12 cellular contexts compared by ENCODE assay signal in genomic region chr7:155338632-155339320, GRCh38. TPM values are rescaled to one million over a fixed set of nuclear protein-coding genes. Genes with fewer than 3 reads are reported as not detected.
A peak's percentile ranks its signal among the peaks of the same experiment; 100 is the strongest.
DNase-seq lines count a peak whose midpoint lies in the region; ATAC-seq lines count a peak whose summit lies in the region.
"Had no signal": no experiment of that assay in that cellular context is flagged by ENCODE, and none has a peak within 500 bp of the region (broad histone marks: within the 10 kb centered on the region; RNA-seq: fewer than 3 reads in every experiment).

No MANE protein-coding gene starts in this region.

- H3K9ac ChIP-seq in BLaER1 treated with 17β-estradiol and CSF1 and Interleukin-3, amounts not matched to agents 10 nM and 100 nM, result peak overlapping the region in 9 of 11 experiments; percentile 22 to 66 (median 51); a peak in 16 of 22 replicates
- H3K9ac ChIP-seq in Karpas-422 (ENCODE audit: low read length), result no peak overlapping the region

- peak overlapping the region in 7 of 10 experiments; percentile 11 to 56 (median 27); a peak in 11 of 20 replicates for H3K4me3 ChIP-seq in BLaER1 treated with 17β-estradiol and CSF1 and Interleukin-3, amounts not matched to agents 10 nM and 100 nM
- no peak overlapping the region for H3K4me3 ChIP-seq in Karpas-422 (ENCODE audit: low read length)
- H3K4me3 ChIP-seq: right lobe of liver had no signal

- no peaks in the 10 kb centered on the region for H3K36me3 ChIP-seq in BLaER1 treated with 17β-estradiol and CSF1 and Interleukin-3, amounts not matched to agents 10 nM and 100 nM
- no peaks in the 10 kb centered on the region for H3K36me3 ChIP-seq in Karpas-422 (ENCODE audit: insufficient read depth, low read length)
- H3K36me3 ChIP-seq: right lobe of liver had no signal

- H3K4me3 Mint-ChIP-seq in naive B cell, result peak overlapping the region in 3 of 8 donors; percentile 5 to 17 (median 9)

- no peaks in the 10 kb centered on the region for H3K9me2 ChIP-seq in Karpas-422 (replicated peaks; ENCODE audit: insufficient read depth, low read length)

- peaks cover 0 to 29% (median 3%) of the 10 kb centered on the region in 11 experiments; a peak in 8 of 22 replicates for H3K27me3 ChIP-seq in BLaER1 treated with 17β-estradiol and CSF1 and Interleukin-3, amounts not matched to agents 10 nM and 100 nM
- no peaks in the 10 kb centered on the region for H3K27me3 ChIP-seq in Karpas-422 (ENCODE audit: low read length)
- H3K27me3 ChIP-seq: right lobe of liver had no signal

- no peaks in the 10 kb centered on the region for H3K9me3 ChIP-seq in BLaER1 treated with 17β-estradiol and CSF1 and Interleukin-3, amounts not matched to agents 10 nM and 100 nM (replicated peaks in 1 of 11)
- no peaks in the 10 kb centered on the region for H3K9me3 ChIP-seq in Karpas-422 (ENCODE audit: low read length)
- H3K9me3 ChIP-seq: right lobe of liver had no signal

- peaks cover 16 to 55% (median 37%) of the 10 kb centered on the region in 10 experiments for H3K4me1 ChIP-seq in BLaER1 treated with 17β-estradiol and CSF1 and Interleukin-3, amounts not matched to agents 10 nM and 100 nM
- no peaks in the 10 kb centered on the region for H3K4me1 ChIP-seq in Karpas-422 (ENCODE audit: low read length)
- H3K4me1 ChIP-seq: right lobe of liver had no signal

- H3K79me2 ChIP-seq in Karpas-422 (ENCODE audit: low read length), result no peaks in the 10 kb centered on the region

- H3K4me1 Mint-ChIP-seq in naive B cell, result peaks cover 0 to 9% (median 7%) of the 10 kb centered on the region in 3 donors

- H3K9me3 Mint-ChIP-seq in naive B cell, result no peaks in the 10 kb centered on the region

- ATAC-seq in GM21619 (IDR thresholded peaks at IDR 0.05; ENCODE audit: unreplicated experiment) (peak; percentile 63), naive B cell (ENCODE audit: low read depth in 2 of 2) (peak; percentile 35 to 44), GM18870 (IDR thresholded peaks at IDR 0.05; ENCODE audit: unreplicated experiment) (no peak), HG03135 (IDR thresholded peaks at IDR 0.05; ENCODE audit: unreplicated experiment) (no peak)

- H3K36me3 Mint-ChIP-seq in naive B cell, result no peaks in the 10 kb centered on the region

- no peak overlapping the region for H3K27ac Mint-ChIP-seq in naive B cell

- DNase-seq in activated T-cell treated with anti-CD3 and anti-CD28 coated beads for 1 hour (ENCODE audit: low read depth), result peak; percentile 19
- DNase-seq in naive B cell, result no peak
- DNase-seq in midbrain (lab: John Stamatoyannopoulos, UW), result no peak
- DNase-seq in Karpas-422, result no peak
- DNase-seq: foreskin fibroblast, NCI-H1436 treated with DMSO at 0.1 percent for 48 hours had no signal

- peak overlapping the region in 9 of 11 experiments; percentile 13 to 69 (median 50); a peak in 15 of 22 replicates for H3K27ac ChIP-seq in BLaER1 treated with 17β-estradiol and CSF1 and Interleukin-3, amounts not matched to agents 10 nM and 100 nM
- H3K27ac ChIP-seq in Karpas-422 (ENCODE audit: low read length), result no peak overlapping the region
- H3K27ac ChIP-seq: right lobe of liver, VCaP had no signal

- H2AFZ ChIP-seq in Karpas-422 (ENCODE audit: low read length), result no peak overlapping the region

- peak overlapping the region; percentile 71 to 91 (median 82) for H3K4me2 ChIP-seq in BLaER1 treated with 17β-estradiol and CSF1 and Interleukin-3, amounts not matched to agents 10 nM and 100 nM
- H3K4me2 ChIP-seq in Karpas-422 (ENCODE audit: low read depth, low read length, poor library complexity, severe bottlenecking), result no peak overlapping the region

- peaks cover 0 to 8% (median 0%) of the 10 kb centered on the region in 11 experiments; a peak in 4 of 22 replicates for H4K20me1 ChIP-seq in BLaER1 treated with 17β-estradiol and CSF1 and Interleukin-3, amounts not matched to agents 10 nM and 100 nM
- H4K20me1 ChIP-seq in Karpas-422 (ENCODE audit: insufficient read depth, low read depth, low read length), result no peaks in the 10 kb centered on the region

- peaks cover 5 to 17% (median 14%) of the 10 kb centered on the region in 3 donors for H3K27me3 Mint-ChIP-seq in naive B cell

RNA-seq across cellular contexts. Expression of gene INSIG1, which starts 41.1 kb away (rescaled TPM):
- polyA plus RNA-seq in naive B cell (ENCODE audit: low read depth in 6 of 6), result 10 to 100 TPM; 55.4 to 85.8 (median 73.4) TPM
- 201 and 249 TPM in 2 replicates for total RNA-seq in Karpas-422 (2014; rRNA removed; shearing (Covaris generic); ENCODE audit: low replicate concordance)

Comparison
In these comparisons a context has a peak if more than half of its experiments do, and no peak if none do; other contexts are left out.
1. ATAC-seq: peak in GM21619 (single experiment) and naive B cell (2 of 2); none in GM18870 (single experiment) and HG03135 (single experiment).